Comparison of ENCODE assay signal across 19 cellular contexts in genomic region chr7:72152171-72153131, GRCh38.
A peak's percentile ranks its signal among the peaks of the same experiment; 100 is the strongest.
DNase-seq lines count a peak whose midpoint lies in the region; ATAC-seq and TF ChIP-seq lines count a peak whose summit lies in the region.
"Had no signal": no experiment of that assay in that cellular context is flagged by ENCODE, and none has a peak within 500 bp of the region (broad histone marks: within the 10 kb centered on the region; RNA-seq: fewer than 3 reads in every experiment).

No MANE protein-coding gene starts in this region.

- H3K27me3 ChIP-seq in right lobe of liver, result no peaks in the 10 kb centered on the region
- no peaks in the 10 kb centered on the region for H3K27me3 ChIP-seq in testis
- H3K27me3 ChIP-seq: foreskin keratinocyte, SJSA1, uterus had no signal

- ATAC-seq in right lobe of liver (peak; percentile 91 to 97 (median 96)), GM19023 (IDR thresholded peaks at IDR 0.05; ENCODE audit: unreplicated experiment) (no peak)
- ATAC-seq: CD8-positive, alpha-beta T cell; effector memory CD8-positive, alpha-beta T cell; foreskin keratinocyte had no signal

- H3K4me1 ChIP-seq in right lobe of liver, result peaks cover 0 to 12% (median 0%) of the 10 kb centered on the region in 4 donors
- H3K4me1 ChIP-seq in testis, result peaks cover 17% of the 10 kb centered on the region
- H3K4me1 ChIP-seq: foreskin keratinocyte, psoas muscle, SJSA1, uterus had no signal

- 19% methylated on average over 4 of the region's 7 CpGs for WGBS in right lobe of liver (ENCODE audit: insufficient coverage, low coverage, low lambda C conversion rate, missing lambda C conversion rate)
- WGBS in testis, 2 donors, result 59 to 64% methylated on average over 7 of the region's 7 CpGs

- H3K4me3 ChIP-seq in LNCaP clone FGC (ENCODE audit: low read depth, low read length), result no peak overlapping the region
- no peak overlapping the region for H3K4me3 ChIP-seq in right lobe of liver
- H3K4me3 ChIP-seq in testis, result no peak overlapping the region
- H3K4me3 ChIP-seq: psoas muscle, SJSA1, uterus had no signal

- H3K36me3 ChIP-seq in right lobe of liver, result no peaks in the 10 kb centered on the region
- no peaks in the 10 kb centered on the region for H3K36me3 ChIP-seq in testis (ENCODE audit: low read depth, missing control alignments)
- H3K36me3 ChIP-seq: SJSA1, uterus had no signal

- no peak for TF ChIP-seq POLR2A in right lobe of liver (IDR thresholded peaks at IDR 0.05)
- no peak for TF ChIP-seq POLR2A in testis (IDR thresholded peaks at IDR 0.05)

- peak overlapping the region in 2 of 3 donors; percentile 59 to 60 for H3K27ac ChIP-seq in right lobe of liver
- H3K27ac ChIP-seq in testis, result peak overlapping the region; percentile 72 to 83
- H3K27ac ChIP-seq: foreskin keratinocyte, psoas muscle, SJSA1, uterus had no signal

- no peaks in the 10 kb centered on the region for H3K9me3 ChIP-seq in right lobe of liver
- no peaks in the 10 kb centered on the region for H3K9me3 ChIP-seq in testis
- H3K9me3 ChIP-seq: psoas muscle, uterus had no signal

- peak; percentile 67 for DNase-seq in LNCaP clone FGC (ENCODE audit: low read depth)
- DNase-seq in cerebellum (ENCODE audit: low spot score), result peak; percentile 52
- DNase-seq in right lobe of liver, result no peak
- peak; percentile 54 for DNase-seq in testis
- DNase-seq in NCI-H1105 (lab: John Stamatoyannopoulos, UW), result no peak
- DNase-seq in D341Med (ENCODE audit: low spot score), result no peak
- DNase-seq: activated CD8-positive, alpha-beta memory T cell treated with anti-CD3 and anti-CD28 coated beads for 24 hours; activated effector memory CD4-positive, alpha-beta T cell treated with anti-CD3 and anti-CD28 coated beads, Interleukin-2, amount 50 U/mL, for 16 hours; CD8-positive, alpha-beta T cell; effector memory CD8-positive, alpha-beta T cell; foreskin keratinocyte; HCEC 1CT; Karpas-422; NCI-H2081; psoas muscle; stimulated activated CD8-positive, alpha-beta memory T cell treated with anti-CD3 and anti-CD28 coated beads, Interleukin-4, amount 100 ng/mL, for 48 hours; uterus had no signal

- intact Hi-C loops in right lobe of liver (cut with DNase I) (no loop called here), testis (cut with DNase I; ENCODE audit: low total_unique reads) (no loop called here)

- no peak for TF ChIP-seq CTCF in LNCaP clone FGC (IDR thresholded peaks at IDR 0.05; ENCODE audit: control insufficient read depth, extremely low read depth, insufficient read depth)
- no peak for TF ChIP-seq CTCF in right lobe of liver (IDR thresholded peaks at IDR 0.05)
- TF ChIP-seq CTCF in testis (IDR thresholded peaks at IDR 0.05), result no peak

Comparison
In these comparisons a context has a peak if more than half of its experiments do, and no peak if none do; other contexts are left out.
1. DNase-seq: peak in LNCaP clone FGC (single experiment), cerebellum (single experiment) and testis (single experiment); none in right lobe of liver (0 of 3), NCI-H1105 (single experiment) and D341Med (single experiment).